ENCODE assay signal across 9 cellular contexts in genomic region chr12:128976120-128976519, GRCh38.
DNase-seq lines count a peak whose midpoint lies in the region; ATAC-seq, FAIRE-seq and TF ChIP-seq lines count a peak whose summit lies in the region.
"Had no signal": no experiment of that assay in that cellular context is flagged by ENCODE, and none has a peak within 500 bp of the region (broad histone marks: within the 10 kb centered on the region; RNA-seq: fewer than 3 reads in every experiment).

No MANE protein-coding gene starts in this region.

- H3K4me3 ChIP-seq in HepG2 (replicated peaks in 1 of 3; ENCODE audit: insufficient read depth in 1 of 3, low read depth in 2 of 3, low read length in 3 of 3) = no peak overlapping the region
- no peak overlapping the region for H3K4me3 ChIP-seq in right lobe of liver
- H3K4me3 ChIP-seq in left lung = no peak overlapping the region
- no peak overlapping the region for H3K4me3 ChIP-seq in upper lobe of right lung

- CTCF ChIA-PET in HepG2 (lab: Yijun Ruan, JAX; ENCODE audit: low intra/inter-chr PET ratio, low total read pairs) = no interaction called here

- in situ Hi-C loops in HepG2 (cut with HindIII; ENCODE audit: extremely low pct_ligation_motif_present, low pct_unique_long_range_greater_than_20kb) = loop anchor here (10.0 kb wide), 1 partner anchor 1039 kb away; no protein-coding TSS in a partner anchor

- FAIRE-seq in HepG2 (lab: Jason Lieb, UNC) = no peak
- FAIRE-seq: frontal cortex had no signal

- H4K20me1 ChIP-seq in HepG2 (ENCODE audit: insufficient read depth, low read length) = no peaks in the 10 kb centered on the region

- DNase-seq in HepG2 (ENCODE audit: low spot score) (no peak), right lobe of liver (no peak), left lung (peak in 1 of 2 donors; percentile 42), upper lobe of right lung (no peak), GM19240 (ENCODE audit: insufficient read length, low spot score) (no peak)
- peak; percentile 58 for DNase-seq in activated CD8-positive, alpha-beta memory T cell treated with anti-CD3 and anti-CD28 coated beads, Interleukin-2, amount 50 U/mL, for 48 hours

- no peak overlapping the region for H3K9ac ChIP-seq in HepG2 (ENCODE audit: insufficient read depth, low read depth, low read length)

- POLR2A ChIA-PET in HepG2 (lab: Yijun Ruan, JAX) = no interaction called here

- no TSS peak for BruUV-seq in HepG2 (replicated peaks; lab: Mats Ljungman, UMichigan)

- H3K27me3 ChIP-seq in HepG2 (ENCODE audit: control insufficient read depth in 1 of 2, insufficient read depth in 2 of 2, low read length in 2 of 2) = 0 out of 5 replicates have a peak, but pooled peaks cover 0 to 7% of the 10 kb centered on the region in 2 experiments
- no peaks in the 10 kb centered on the region for H3K27me3 ChIP-seq in right lobe of liver
- H3K27me3 ChIP-seq in left lung = peaks cover 0 to 76% of the 10 kb centered on the region in 2 donors
- peaks cover 17% of the 10 kb centered on the region for H3K27me3 ChIP-seq in upper lobe of right lung

- H3K79me2 ChIP-seq in HepG2 (ENCODE audit: insufficient read depth, low read length) = no peaks in the 10 kb centered on the region

- H3K27ac ChIP-seq in HepG2 (ENCODE audit: extremely low read length, insufficient read depth, low read length) = no peak overlapping the region
- H3K27ac ChIP-seq in right lobe of liver = no peak overlapping the region
- no peak overlapping the region for H3K27ac ChIP-seq in left lung
- H3K27ac ChIP-seq in upper lobe of right lung = no peak overlapping the region

- H3K9me3 ChIP-seq in HepG2 (ENCODE audit: low read length) (no peaks in the 10 kb centered on the region), right lobe of liver (no peaks in the 10 kb centered on the region), left lung (no peaks in the 10 kb centered on the region), upper lobe of right lung (no peaks in the 10 kb centered on the region)

- H3K4me1 ChIP-seq in HepG2 (ENCODE audit: insufficient read depth, low read length) (peaks cover 13% of the 10 kb centered on the region; the same call in 1 of the 2 replicates), right lobe of liver (peaks cover 0 to 22% (median 11%) of the 10 kb centered on the region in 4 donors), left lung (no peaks in the 10 kb centered on the region), upper lobe of right lung (no peaks in the 10 kb centered on the region)

- H3K4me2 ChIP-seq in HepG2 (ENCODE audit: low read depth, low read length) = no peak overlapping the region

- TF ChIP-seq RAD21 in HepG2 (CRISPR knock-in tag; IDR thresholded peaks at IDR 0.05) = no peak

- H2AFZ ChIP-seq in HepG2 (ENCODE audit: low read length) = no peak overlapping the region

- H3K36me3 ChIP-seq in HepG2 (replicated peaks in 1 of 2; ENCODE audit: control insufficient read depth in 1 of 2, insufficient read depth in 2 of 2, low read length in 2 of 2) = no peaks in the 10 kb centered on the region
- H3K36me3 ChIP-seq in right lobe of liver = no peaks in the 10 kb centered on the region
- peaks cover 0 to 20% of the 10 kb centered on the region in 2 donors for H3K36me3 ChIP-seq in left lung
- H3K36me3 ChIP-seq in upper lobe of right lung = no peaks in the 10 kb centered on the region

- no peak for TF ChIP-seq POLR2A in HepG2 (IDR thresholded peaks at IDR 0.05; ENCODE audit: insufficient read depth in 1 of 2, low read depth in 2 of 2, low read length in 2 of 2)
- TF ChIP-seq POLR2A in right lobe of liver (IDR thresholded peaks at IDR 0.05) = no peak

- no peak for TF ChIP-seq EP300 in HepG2 (IDR thresholded peaks at IDR 0.05; ENCODE audit: low read depth in 2 of 2, low read length in 2 of 2)
- TF ChIP-seq EP300 in HepG2 (CRISPR knock-in tag; IDR thresholded peaks at IDR 0.05; ENCODE audit: borderline replicate concordance) = no peak

- 0 out of 2 replicates have a peak, but pooled peaks have one; percentile 13 for TF ChIP-seq CTCF in HepG2 (CRISPR knock-in tag; IDR thresholded peaks at IDR 0.05)
- peak in 2 of 4 donors; percentile 23 to 27 for TF ChIP-seq CTCF in right lobe of liver (IDR thresholded peaks at IDR 0.05)
- TF ChIP-seq CTCF in left lung (IDR thresholded peaks at IDR 0.05) = peak in 1 of 2 donors; percentile 12
- peak; percentile 41 for TF ChIP-seq CTCF in upper lobe of right lung (IDR thresholded peaks at IDR 0.05)

- intact Hi-C loops in HepG2 (cut with micrococcal nuclease; ENCODE audit: unreplicated experiment) (no loop called here), right lobe of liver (cut with DNase I) (loop anchor here in 1 of 2 donors (10.0 kb wide), 1 partner anchor 939 kb away; no protein-coding TSS in a partner anchor), left lung (cut with DNase I) (no loop called here), upper lobe of right lung (cut with DNase I) (no loop called here)

- WGBS in HepG2 (ENCODE audit: low lambda C conversion rate) = 59% methylated on average over 14 of the region's 14 CpGs
- 45% methylated on average over 4 of the region's 14 CpGs for WGBS in right lobe of liver (ENCODE audit: insufficient coverage, low coverage, low lambda C conversion rate, missing lambda C conversion rate)

- no peak for ATAC-seq in HepG2
- no peak for ATAC-seq in right lobe of liver
- peak; percentile 86 for ATAC-seq in left lung
- peak; percentile 83 for ATAC-seq in upper lobe of right lung
- ATAC-seq in GM19397 (IDR thresholded peaks at IDR 0.05; ENCODE audit: unreplicated experiment) = no peak
- ATAC-seq in HG02852 (IDR thresholded peaks at IDR 0.05; ENCODE audit: unreplicated experiment) = no peak

TF ChIP-seq in HepG2, 621 proteins besides CTCF, POLR2A, EP300 and RAD21:
- TF ChIP-seq THAP11 (CRISPR knock-in tag; IDR thresholded peaks at IDR 0.05) (no peak), MBNL3 (CRISPR knock-in tag; conservative IDR thresholded peaks at IDR 0.05) (no peak), ZKSCAN1 (IDR thresholded peaks at IDR 0.05; ENCODE audit: low read length) (no peak), TERF1 (CRISPR knock-in tag; IDR thresholded peaks at IDR 0.05) (no peak), STAG1 (CRISPR knock-in tag; IDR thresholded peaks at IDR 0.05) (0 out of 2 replicates have a peak, but pooled peaks have one; percentile 4)

Comparison
In these comparisons a context has a peak if more than half of its experiments do, and no peak if none do; other contexts are left out.
1. ATAC-seq: peak in left lung (single experiment) and upper lobe of right lung (single experiment); none in HepG2 (single experiment), right lobe of liver (0 of 4), GM19397 (single experiment) and HG02852 (single experiment).